In genomic region chr11:94823127-94823732, GRCh38 we compare ENCODE assay signal across 24 cellular contexts. TPM values are rescaled to one million over a fixed set of nuclear protein-coding genes. Genes with fewer than 3 reads are reported as not detected.
A peak's percentile ranks its signal among the peaks of the same experiment; 100 is the strongest.
DNase-seq lines count a peak whose midpoint lies in the region; ATAC-seq, FAIRE-seq and TF ChIP-seq lines count a peak whose summit lies in the region.
"Had no signal": no experiment of that assay in that cellular context is flagged by ENCODE, and none has a peak within 500 bp of the region (broad histone marks: within the 10 kb centered on the region; RNA-seq: fewer than 3 reads in every experiment).

No MANE protein-coding gene starts in this region.

- H3K27ac Mint-ChIP-seq in MCF 10A (ENCODE audit: low read depth, unreplicated experiment), result no peak overlapping the region
- peak overlapping the region; percentile 17 for H3K27ac Mint-ChIP-seq in Caco-2 (ENCODE audit: unreplicated experiment)
- H3K27ac Mint-ChIP-seq in nephron progenitor cell, result peak overlapping the region; percentile 19
- H3K27ac Mint-ChIP-seq: CD8-positive, alpha-beta memory T cell had no signal

- H3K27me3 Mint-ChIP-seq in MCF 10A (ENCODE audit: insufficient read depth, unreplicated experiment) (no peaks in the 10 kb centered on the region), Caco-2 (ENCODE audit: insufficient read depth, unreplicated experiment) (no peaks in the 10 kb centered on the region), nephron progenitor cell (ENCODE audit: low read depth, poor library complexity) (no peaks in the 10 kb centered on the region)

- H4K91ac ChIP-seq in H1 (replicated peaks; ENCODE audit: insufficient read length, low read length), result no peak overlapping the region

- H3K4me3 ChIP-seq in breast epithelium (no peak overlapping the region), Caco-2 (ENCODE audit: low read depth, low read length) (no peak overlapping the region), H1 (ENCODE audit: extremely low read depth in 1 of 4, insufficient read depth in 2 of 4, low read depth in 3 of 4, low read length in 4 of 4) (no peak overlapping the region)
- H3K4me3 ChIP-seq: BLaER1 treated with 17β-estradiol and CSF1 and Interleukin-3, amounts not matched to agents 10 nM and 100 nM; PC-9; SJCRH30 had no signal

- H3K56ac ChIP-seq in H1 (replicated peaks; ENCODE audit: insufficient read length, low read depth, low read length), result no peak overlapping the region

- H3K18ac ChIP-seq in H1 (ENCODE audit: extremely low read depth, low read length), result no peak overlapping the region

- no peaks in the 10 kb centered on the region for H4K20me1 ChIP-seq in H1 (replicated peaks in 1 of 2; ENCODE audit: control insufficient read depth in 1 of 2, insufficient read depth in 2 of 2, low read length in 2 of 2)

- no peak overlapping the region for H2BK15ac ChIP-seq in H1 (ENCODE audit: low read length)

- TF ChIP-seq POLR2A in breast epithelium (IDR thresholded peaks at IDR 0.05) (no peak), H1 (IDR thresholded peaks at IDR 0.05; ENCODE audit: control extremely low read depth in 1 of 2, low read depth in 2 of 2, low read length in 2 of 2) (no peak)

- no peak overlapping the region for H4K8ac ChIP-seq in H1 (ENCODE audit: extremely low read depth, insufficient read depth, low read length)

- H3K9me3 Mint-ChIP-seq in MCF 10A (ENCODE audit: unreplicated experiment), result no peaks in the 10 kb centered on the region
- peaks cover 32% of the 10 kb centered on the region for H3K9me3 Mint-ChIP-seq in Caco-2 (ENCODE audit: unreplicated experiment)
- peaks cover 20% of the 10 kb centered on the region for H3K9me3 Mint-ChIP-seq in nephron progenitor cell
- H3K9me3 Mint-ChIP-seq: CD8-positive, alpha-beta memory T cell had no signal

- H3K9me3 ChIP-seq in breast epithelium (no peaks in the 10 kb centered on the region), Caco-2 (no peaks in the 10 kb centered on the region), H1 (ENCODE audit: insufficient read depth in 2 of 2, low read depth in 1 of 2, low read length in 1 of 2) (peaks cover 0 to 2% of the 10 kb centered on the region in 2 experiments; a peak in 2 of 4 replicates)

- H3K14ac ChIP-seq in H1 (ENCODE audit: insufficient read length), result no peak overlapping the region

- intact Hi-C loops in breast epithelium (cut with DNase I; ENCODE audit: low total_unique reads), result no loop called here
- intact Hi-C loops in MCF 10A (cut with micrococcal nuclease), result no loop called here
- intact Hi-C loops in Caco-2 (cut with micrococcal nuclease; ENCODE audit: unreplicated experiment), result no loop called here
- intact Hi-C loops in left colon (cut with DNase I, micrococcal nuclease), result no loop called here

- H2AFZ ChIP-seq in H1 (ENCODE audit: low read length), result no peak overlapping the region
- H2AFZ ChIP-seq: PC-9 had no signal

- H3K36me3 ChIP-seq in breast epithelium (no peaks in the 10 kb centered on the region), Caco-2 (ENCODE audit: control insufficient read depth, insufficient read depth, low read length) (peaks cover 5% of the 10 kb centered on the region), H1 (ENCODE audit: control insufficient read depth in 2 of 4, insufficient read depth in 4 of 4, low read length in 3 of 4) (peaks cover 0 to 25% (median 3%) of the 10 kb centered on the region in 4 experiments; a peak in 5 of 8 replicates)

- DNase-seq in breast epithelium (ENCODE audit: low spot score in 2 of 2), result no peak
- DNase-seq in MCF 10A (ENCODE audit: unreplicated experiment), result no peak
- no peak for DNase-seq in Caco-2
- no peak for DNase-seq in H1 (ENCODE audit: low read depth in 1 of 2, low spot score in 2 of 2)
- DNase-seq in nephron progenitor cell, result no peak
- DNase-seq in pons (ENCODE audit: low spot score), result no peak
- DNase-seq in left colon, result no peak
- DNase-seq: CD8-positive, alpha-beta memory T cell; DMS53; GDM1; MM.1S; NCI-H1048; NCI-H1417 treated with DMSO at 0.1 percent for 48 hours; NCI-H187; NCI-H2107; NCI-H510A; PC-9; RPMI8226; SJCRH30 had no signal

- no peak overlapping the region for H3K4ac ChIP-seq in H1 (replicated peaks; ENCODE audit: insufficient read length, low read depth, low read length)

- H3K27ac ChIP-seq in breast epithelium, result peak overlapping the region; percentile 9 to 34
- no peak overlapping the region for H3K27ac ChIP-seq in H1 (ENCODE audit: low read depth, low read length)
- H3K27ac ChIP-seq: 22Rv1; BLaER1 treated with 17β-estradiol and CSF1 and Interleukin-3, amounts not matched to agents 10 nM and 100 nM; PC-9; SJCRH30 had no signal

- H3K23ac ChIP-seq in H1 (ENCODE audit: insufficient read length), result no peak overlapping the region

- no peak for FAIRE-seq in H1 (lab: Jason Lieb, UNC)
- FAIRE-seq: D721Med, GM18507 had no signal

- WGBS in H1 (ENCODE audit: extremely low coverage in 1 of 2, insufficient coverage in 1 of 2, insufficient read length in 1 of 2, insufficient replicate concordance in 2 of 2, low coverage in 1 of 2, low lambda C conversion rate in 2 of 2, missing lambda C conversion rate in 1 of 2), 2 experiments, result 88% methylated on average over 2 of the region's 2 CpGs; no CpG with 5 or more reads in 1 of the 2 experiments

- H2BK12ac ChIP-seq in H1 (ENCODE audit: low read depth, low read length), result no peak overlapping the region

- H3K27me3 ChIP-seq in breast epithelium (no peaks in the 10 kb centered on the region), Caco-2 (replicated peaks; ENCODE audit: control insufficient read depth, insufficient read depth, low read length) (no peaks in the 10 kb centered on the region), H1 (replicated peaks in 1 of 4; ENCODE audit: control insufficient read depth in 3 of 4, extremely low read depth in 1 of 4, insufficient read depth in 3 of 4, low read length in 3 of 4) (no peaks in the 10 kb centered on the region)
- H3K27me3 ChIP-seq: BLaER1 treated with 17β-estradiol and CSF1 and Interleukin-3, amounts not matched to agents 10 nM and 100 nM; SJCRH30 had no signal

- H3K4me3 Mint-ChIP-seq in MCF 10A (ENCODE audit: unreplicated experiment) (no peak overlapping the region), Caco-2 (ENCODE audit: unreplicated experiment) (no peak overlapping the region), nephron progenitor cell (no peak overlapping the region)
- H3K4me3 Mint-ChIP-seq: CD8-positive, alpha-beta memory T cell had no signal

- H4K5ac ChIP-seq in H1 (ENCODE audit: insufficient read length, low read depth, low read length), result no peak overlapping the region

- H2BK120ac ChIP-seq in H1 (replicated peaks; ENCODE audit: low read depth, low read length), result no peak overlapping the region

- CTCF ChIA-PET in MCF 10A (lab: Yijun Ruan, JAX) (interaction anchor here (1.3 kb wide), 1 partner anchor 199 kb away, joined by 4 read pairs; no protein-coding TSS in a partner anchor), Caco-2 (lab: Charles Lee) (no interaction called here), H1 (lab: Charles Lee; ENCODE audit: partially characterized antibody) (no interaction called here)

- H3K79me2 ChIP-seq in H1 (ENCODE audit: control insufficient read depth in 1 of 2, insufficient read depth in 2 of 2, low read length in 2 of 2), result no peaks in the 10 kb centered on the region

- peaks cover 43% of the 10 kb centered on the region for H3K36me3 Mint-ChIP-seq in MCF 10A (ENCODE audit: insufficient read depth, unreplicated experiment)
- H3K36me3 Mint-ChIP-seq in Caco-2 (ENCODE audit: insufficient read depth, unreplicated experiment), result peaks cover 94% of the 10 kb centered on the region
- peaks cover 100% of the 10 kb centered on the region for H3K36me3 Mint-ChIP-seq in nephron progenitor cell (ENCODE audit: low read depth)
- H3K36me3 Mint-ChIP-seq: CD8-positive, alpha-beta memory T cell had no signal

- POLR2A ChIA-PET in MCF 10A (lab: Yijun Ruan, JAX) (interaction anchor here (0.7 to 1.0 kb wide), 2 partner anchors 8 to 14 kb away, joined by 3 to 4 read pairs; no protein-coding TSS in a partner anchor), Caco-2 (lab: Charles Lee) (no interaction called here), H1 (lab: Charles Lee; ENCODE audit: partially characterized antibody) (no interaction called here)

- no peak overlapping the region for H2BK5ac ChIP-seq in H1 (ENCODE audit: low read depth, low read length)

- TF ChIP-seq RAD21 in H1 (IDR thresholded peaks at IDR 0.05 in 1 of 2, conservative IDR thresholded peaks at IDR 0.05 in 1 of 2; ENCODE audit: low read depth in 2 of 2, low read length in 2 of 2), result no peak

- H3K79me1 ChIP-seq in H1 (ENCODE audit: low read depth, low read length), result no peaks in the 10 kb centered on the region

- H3K4me1 Mint-ChIP-seq in MCF 10A (ENCODE audit: insufficient read depth, unreplicated experiment), result no peaks in the 10 kb centered on the region
- H3K4me1 Mint-ChIP-seq in Caco-2 (ENCODE audit: low read depth, unreplicated experiment), result peaks cover 20% of the 10 kb centered on the region
- peaks cover 14% of the 10 kb centered on the region for H3K4me1 Mint-ChIP-seq in nephron progenitor cell
- H3K4me1 Mint-ChIP-seq: CD8-positive, alpha-beta memory T cell had no signal

- no peak overlapping the region for H2AK5ac ChIP-seq in H1 (ENCODE audit: low read depth, low read length)

- no peak overlapping the region for H2BK20ac ChIP-seq in H1 (ENCODE audit: low read length)

- no peaks in the 10 kb centered on the region for H3K23me2 ChIP-seq in H1 (ENCODE audit: low read depth, low read length)

- TF ChIP-seq EP300 in H1 (IDR thresholded peaks at IDR 0.05; ENCODE audit: borderline replicate concordance in 1 of 2, low read depth in 2 of 2, low read length in 2 of 2), result no peak

- no peak overlapping the region for H3K4me2 ChIP-seq in H1 (ENCODE audit: insufficient read depth in 1 of 2, low read depth in 2 of 2, low read length in 2 of 2)
- H3K4me2 ChIP-seq: BLaER1 treated with 17β-estradiol and CSF1 and Interleukin-3, amounts not matched to agents 10 nM and 100 nM; PC-9 had no signal

- ATAC-seq in left colon, result no peak
- ATAC-seq in GM21526 (IDR thresholded peaks at IDR 0.05; ENCODE audit: low FRiP score, unreplicated experiment), result no peak

- BruUV-seq in MCF 10A (replicated peaks; lab: Mats Ljungman, UMichigan), result no TSS peak
- BruUV-seq in Caco-2 (replicated peaks; lab: Mats Ljungman, UMichigan), result no TSS peak

- no peaks in the 10 kb centered on the region for H3K4me1 ChIP-seq in breast epithelium
- H3K4me1 ChIP-seq in Caco-2, result peaks cover 33% of the 10 kb centered on the region
- H3K4me1 ChIP-seq in H1 (replicated peaks in 1 of 4; ENCODE audit: control insufficient read depth in 3 of 4, insufficient read depth in 4 of 4, low read length in 3 of 4), result peaks cover 0 to 5% (median 0%) of the 10 kb centered on the region in 4 experiments; a peak in 2 of 7 replicates
- H3K4me1 ChIP-seq: BLaER1 treated with 17β-estradiol and CSF1 and Interleukin-3, amounts not matched to agents 10 nM and 100 nM; SJCRH30 had no signal

- no peak for TF ChIP-seq CTCF in breast epithelium (IDR thresholded peaks at IDR 0.05)
- no peak for TF ChIP-seq CTCF in MCF 10A (IDR thresholded peaks at IDR 0.05; ENCODE audit: unreplicated experiment)
- TF ChIP-seq CTCF in Caco-2 (IDR thresholded peaks at IDR 0.05; ENCODE audit: insufficient read depth in 1 of 2, low read depth in 1 of 2, low read length in 1 of 2, severe bottlenecking in 1 of 2, unreplicated experiment in 1 of 2), result no peak
- TF ChIP-seq CTCF in H1 (IDR thresholded peaks at IDR 0.05; ENCODE audit: control extremely low read depth in 1 of 3, insufficient read depth in 1 of 3, low read depth in 1 of 3, low read length in 3 of 3), result no peak
- TF ChIP-seq CTCF in nephron progenitor cell (IDR thresholded peaks at IDR 0.05), result no peak

- H3K9ac ChIP-seq in H1 (replicated peaks in 1 of 4; ENCODE audit: extremely low read depth in 1 of 4, low read depth in 3 of 4, low read length in 3 of 4), result no peak overlapping the region
- H3K9ac ChIP-seq: BLaER1 treated with 17β-estradiol and CSF1 and Interleukin-3, amounts not matched to agents 10 nM and 100 nM had no signal

RNA-seq across cellular contexts. Expression of gene AMOTL1, which starts 55.1 kb away (rescaled TPM):
- total RNA-seq in breast epithelium (10 to 100 TPM; 35.5 to 41.4 (median 39.0) TPM), MCF 10A (2022) (76.6 and 77.0 TPM in 2 replicates), Caco-2 (2022) (60.8 and 64.6 TPM in 2 replicates), left colon (10 to 100 TPM in 1 of 2 donors, 1 to 10 TPM in 1; 3.3 to 14.2 TPM)
- total RNA-seq in H1 (2021; fragmentation: NEBNext Ultra II Directional; extraction: Animal tissue kit (Norgen Biotek cat#: 25700)), result 27.6 and 31.6 TPM in 2 replicates
- 8.2 and 9.0 TPM in 2 replicates for polyA plus RNA-seq in H1 (2011; rRNA removed)
- 8.4 TPM for polyA plus RNA-seq in H1 (2011; cell fraction: cytosol; rRNA removed)
- 14.7 TPM for polyA plus RNA-seq in H1 (2011; cell fraction: nucleus; rRNA removed)
- 9.5 to 14.6 TPM (median 12.7 TPM) in 4 replicates for polyA plus RNA-seq in H1 (2012, experiment 1 of 2)
- polyA plus RNA-seq in H1 (2012, experiment 2 of 2), result 2.1 TPM
- polyA plus RNA-seq in H1 (2013, experiment 1 of 2), result 15.3 TPM
- polyA plus RNA-seq in H1 (2013, experiment 2 of 2), result 14.1 TPM
- 27.2 and 28.2 TPM in 2 replicates for polyA minus RNA-seq in H1 (2011; rRNA and poly(A)+ RNA removed)
- polyA minus RNA-seq in H1 (2011; cell fraction: cytosol; rRNA and poly(A)+ RNA removed), result 15.4 TPM
- polyA minus RNA-seq in H1 (2011; cell fraction: nucleus; rRNA and poly(A)+ RNA removed), result 28.6 TPM
